ENCODE assay signal across 22 cellular contexts in the genomic region with DNA sequence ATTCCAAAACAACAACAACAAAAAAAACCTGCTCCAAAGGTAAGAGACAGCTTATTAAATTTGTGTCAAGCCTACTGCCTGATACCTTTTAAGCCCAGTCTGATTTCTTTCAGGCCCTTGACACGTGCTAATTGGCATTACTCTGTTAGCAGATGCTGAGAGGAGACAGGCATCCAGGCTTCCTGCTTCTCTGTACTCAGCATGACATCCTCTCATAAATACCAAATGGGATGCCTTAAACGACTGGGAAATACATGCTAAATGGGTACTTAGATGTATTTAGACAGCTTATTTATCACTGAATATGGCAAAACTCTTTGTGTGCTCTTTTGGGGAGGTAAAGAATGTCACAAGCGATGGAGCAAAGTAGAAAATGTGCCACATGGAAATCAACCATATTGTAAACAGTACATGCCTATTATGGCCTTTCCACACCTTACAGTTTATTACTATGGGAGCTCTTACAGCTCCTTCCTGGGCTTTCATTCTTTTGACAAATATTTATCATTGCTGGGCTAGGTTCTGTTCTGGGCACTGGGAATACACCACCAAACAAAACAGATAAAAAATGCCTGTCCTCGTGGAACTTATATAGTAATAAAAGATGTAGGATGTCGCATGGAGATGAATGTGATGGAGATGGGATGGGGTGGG. TPM values are rescaled to one million over a fixed set of nuclear protein-coding genes. Genes with fewer than 3 reads are reported as not detected.
DNase-seq lines count a peak whose midpoint lies in the region; ATAC-seq and TF ChIP-seq lines count a peak whose summit lies in the region.
"Had no signal": no experiment of that assay in that cellular context is flagged by ENCODE, and none has a peak within 500 bp of the region (broad histone marks: within the 10 kb centered on the region; RNA-seq: fewer than 3 reads in every experiment).

No MANE protein-coding gene starts in this region.

- H3K4me3 Mint-ChIP-seq in activated naive CD4-positive, alpha-beta T cell treated with anti-CD3 and anti-CD28 coated beads, Interleukin-2, amount 50 U/mL, for 24 hours, result no peak overlapping the region
- H3K4me3 Mint-ChIP-seq: activated naive CD8-positive, alpha-beta T cell treated with anti-CD3 and anti-CD28 coated beads, Interleukin-2, amount 50 U/mL, for 24 hours; CD4-positive, alpha-beta T cell; dendritic cell treated with granulocyte-macrophage colony-stimulating factor and Interleukin-4, amounts not matched to agents 40 ng/mL and 50 ng/mL, for 4 days had no signal

- H3K9me3 ChIP-seq in mucosa of descending colon, result no peaks in the 10 kb centered on the region
- H3K9me3 ChIP-seq: breast epithelium, heart right ventricle had no signal

- no peaks in the 10 kb centered on the region for H3K9me3 Mint-ChIP-seq in activated naive CD4-positive, alpha-beta T cell treated with anti-CD3 and anti-CD28 coated beads, Interleukin-2, amount 50 U/mL, for 24 hours
- H3K9me3 Mint-ChIP-seq: activated naive CD8-positive, alpha-beta T cell treated with anti-CD3 and anti-CD28 coated beads, Interleukin-2, amount 50 U/mL, for 24 hours; activated T-helper 2 cell treated with anti-CD3 and anti-CD28 coated beads, Interferon-gamma antibody, Interleukin-2, Interleukin-4, amounts not matched to agents 10 μg/mL and 5 μg/mL and 100 μg/mL, durations not matched to agents 14 hours and 24 hours and 36 hours; CD4-positive, alpha-beta T cell; dendritic cell treated with granulocyte-macrophage colony-stimulating factor and Interleukin-4, amounts not matched to agents 40 ng/mL and 50 ng/mL, for 4 days had no signal

- no peak for TF ChIP-seq CTCF in mucosa of descending colon (IDR thresholded peaks at IDR 0.05)

- no peak for DNase-seq in activated naive CD4-positive, alpha-beta T cell treated with Interleukin-2 at 50 U/mL for 16 hours
- DNase-seq in NCI-H69 (lab: John Stamatoyannopoulos, UW), result peak; percentile 85
- DNase-seq in mucosa of descending colon, result no peak
- DNase-seq in OCI-M1 (lab: John Stamatoyannopoulos, UW), result no peak
- DNase-seq: CD4-positive, alpha-beta T cell; DMS53; heart right ventricle; Karpas-422; left ventricle myocardium superior; NCI-H1048; NCI-H510A; occipital lobe; retina; stimulated activated CD4-positive, alpha-beta T cell treated with anti-CD3 and anti-CD28 coated beads, Interleukin-12 subunit alpha, Interleukin-12 subunit beta, amount 100 ng/mL, for 4 hours had no signal

- intact Hi-C loops in mucosa of descending colon (cut with DNase I, micrococcal nuclease), result no loop called here

- H3K36me3 ChIP-seq in mucosa of descending colon (ENCODE audit: low read depth), result no peaks in the 10 kb centered on the region
- H3K36me3 ChIP-seq: breast epithelium, heart right ventricle had no signal

- peaks cover 7% of the 10 kb centered on the region for H3K4me1 Mint-ChIP-seq in activated naive CD4-positive, alpha-beta T cell treated with anti-CD3 and anti-CD28 coated beads, Interleukin-2, amount 50 U/mL, for 24 hours

- H3K4me1 ChIP-seq in mucosa of descending colon (ENCODE audit: low read depth), result no peaks in the 10 kb centered on the region
- H3K4me1 ChIP-seq: breast epithelium had no signal

- H3K36me3 Mint-ChIP-seq in activated naive CD4-positive, alpha-beta T cell treated with anti-CD3 and anti-CD28 coated beads, Interleukin-2, amount 50 U/mL, for 24 hours, result no peaks in the 10 kb centered on the region

- peak; percentile 76 for ATAC-seq in mucosa of descending colon
- no peak for ATAC-seq in HG03039 (IDR thresholded peaks at IDR 0.05; ENCODE audit: unreplicated experiment)
- no peak for ATAC-seq in HG03571 (IDR thresholded peaks at IDR 0.05; ENCODE audit: unreplicated experiment)
- ATAC-seq in GM18867 (IDR thresholded peaks at IDR 0.05; ENCODE audit: unreplicated experiment), result no peak
- ATAC-seq: left ventricle myocardium superior had no signal

- H3K27me3 Mint-ChIP-seq in activated naive CD4-positive, alpha-beta T cell treated with anti-CD3 and anti-CD28 coated beads, Interleukin-2, amount 50 U/mL, for 24 hours, result no peaks in the 10 kb centered on the region
- H3K27me3 Mint-ChIP-seq: activated naive CD8-positive, alpha-beta T cell treated with anti-CD3 and anti-CD28 coated beads, Interleukin-2, amount 50 U/mL, for 24 hours; CD4-positive, alpha-beta T cell had no signal

- no peak overlapping the region for H3K4me3 ChIP-seq in mucosa of descending colon
- H3K4me3 ChIP-seq: breast epithelium, heart right ventricle had no signal

- H3K27ac Mint-ChIP-seq in activated naive CD4-positive, alpha-beta T cell treated with anti-CD3 and anti-CD28 coated beads, Interleukin-2, amount 50 U/mL, for 24 hours, result peak overlapping the region; percentile 1
- H3K27ac Mint-ChIP-seq: activated T-helper 2 cell treated with anti-CD3 and anti-CD28 coated beads, Interferon-gamma antibody, Interleukin-2, Interleukin-4, amounts not matched to agents 10 μg/mL and 5 μg/mL and 100 μg/mL, durations not matched to agents 14 hours and 24 hours and 36 hours; CD4-positive, alpha-beta T cell; dendritic cell treated with granulocyte-macrophage colony-stimulating factor and Interleukin-4, amounts not matched to agents 40 ng/mL and 50 ng/mL, for 4 days had no signal

RNA-seq across cellular contexts. Expression of a gene that starts 11.5 kb away (rescaled TPM):
- 1 to 10 TPM; 2.2 to 4.7 (median 2.9) TPM for total RNA-seq in mucosa of descending colon

RNA-seq across cellular contexts. Expression of a gene that starts 11.9 kb away (rescaled TPM):
- 10 to 100 TPM in 1 of 3 donors, 1 to 10 TPM in 2; 3.5 to 39.3 (median 4.8) TPM for total RNA-seq in mucosa of descending colon
